In the genomic region with DNA sequence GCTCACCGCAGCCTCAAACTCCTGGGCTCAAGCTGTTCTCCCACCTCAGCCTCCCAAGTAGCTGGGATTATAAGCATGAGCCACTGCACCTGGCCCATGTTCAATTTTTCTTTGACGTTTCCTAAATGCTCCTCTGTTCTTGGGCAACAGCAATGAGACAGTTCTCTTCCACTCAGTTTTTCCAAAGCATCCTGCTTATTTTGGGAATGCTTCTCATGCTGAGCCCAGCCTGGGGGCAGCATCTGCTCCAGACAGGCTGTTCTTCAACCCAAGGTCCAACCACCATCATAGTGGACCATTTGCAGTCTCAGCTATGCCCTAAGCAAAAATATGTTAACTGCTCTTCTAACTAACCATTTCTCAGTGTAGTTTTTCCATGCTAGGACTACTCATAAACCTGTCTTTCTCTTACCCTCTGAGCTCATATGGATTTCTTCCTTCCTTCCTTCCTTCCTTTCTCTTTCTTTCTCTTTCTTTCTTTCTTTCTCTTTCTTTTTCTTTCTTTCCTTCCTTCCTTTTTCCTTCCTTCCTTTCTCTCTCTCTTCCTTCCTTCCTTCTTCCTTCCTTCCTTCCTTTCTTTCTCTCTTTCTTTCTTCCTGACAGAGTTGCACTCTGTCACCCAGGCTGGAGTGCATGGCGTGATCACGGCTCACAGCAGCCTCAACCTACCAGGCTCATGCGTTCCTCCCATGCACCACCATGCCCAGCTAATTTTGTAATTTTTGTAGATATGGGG, we compare ENCODE assay signal across 19 cellular contexts. TPM values are rescaled to one million over a fixed set of nuclear protein-coding genes. Genes with fewer than 3 reads are reported as not detected.
DNase-seq lines count a peak whose midpoint lies in the region; TF ChIP-seq lines count a peak whose summit lies in the region.
"Had no signal": no experiment of that assay in that cellular context is flagged by ENCODE, and none has a peak within 500 bp of the region (broad histone marks: within the 10 kb centered on the region; RNA-seq: fewer than 3 reads in every experiment).

No MANE protein-coding gene starts in this region.

- no peaks in the 10 kb centered on the region for H3K27me3 ChIP-seq in breast epithelium
- H3K27me3 ChIP-seq: BE2C had no signal

- H3K36me3 Mint-ChIP-seq in MCF 10A (ENCODE audit: insufficient read depth, unreplicated experiment) = no peaks in the 10 kb centered on the region
- peaks cover 61% of the 10 kb centered on the region for H3K36me3 Mint-ChIP-seq in endothelial cell (ENCODE audit: low read depth, unreplicated experiment)
- H3K36me3 Mint-ChIP-seq in nephron progenitor cell (ENCODE audit: low read depth) = peaks cover 71% of the 10 kb centered on the region
- H3K36me3 Mint-ChIP-seq in type B pancreatic cell = peaks cover 22% of the 10 kb centered on the region

- no TSS peak for BruUV-seq in MCF 10A (replicated peaks; lab: Mats Ljungman, UMichigan)

- H3K4me3 Mint-ChIP-seq in MCF 10A (ENCODE audit: unreplicated experiment) (no peak overlapping the region), endothelial cell (ENCODE audit: unreplicated experiment) (peak overlapping the region; percentile 43), nephron progenitor cell (no peak overlapping the region), type B pancreatic cell (no peak overlapping the region)
- H3K4me3 Mint-ChIP-seq: CD4-positive, CD25-positive, alpha-beta regulatory T cell had no signal

- no peaks in the 10 kb centered on the region for H3K36me3 ChIP-seq in breast epithelium
- H3K36me3 ChIP-seq: BE2C had no signal

- H3K4me1 Mint-ChIP-seq in MCF 10A (ENCODE audit: insufficient read depth, unreplicated experiment) (no peaks in the 10 kb centered on the region), endothelial cell (ENCODE audit: unreplicated experiment) (peaks cover 46% of the 10 kb centered on the region), nephron progenitor cell (peaks cover 27% of the 10 kb centered on the region), type B pancreatic cell (ENCODE audit: unreplicated experiment) (peaks cover 5% of the 10 kb centered on the region)

- no peaks in the 10 kb centered on the region for H3K4me1 ChIP-seq in breast epithelium
- H3K4me1 ChIP-seq: BE2C had no signal

- no peak overlapping the region for H3K4me3 ChIP-seq in breast epithelium

- CTCF ChIA-PET in MCF 10A (lab: Yijun Ruan, JAX) = interaction anchor here (0.6 to 1.0 kb wide), 2 partner anchors 59 to 91 kb away, joined by 3 to 4 read pairs; no protein-coding TSS in a partner anchor

- no peak overlapping the region for H3K27ac ChIP-seq in breast epithelium

- no peak for TF ChIP-seq CTCF in MCF 10A (IDR thresholded peaks at IDR 0.05; ENCODE audit: unreplicated experiment)
- no peak for TF ChIP-seq CTCF in breast epithelium (IDR thresholded peaks at IDR 0.05)
- TF ChIP-seq CTCF in endothelial cell (IDR thresholded peaks at IDR 0.05; ENCODE audit: unreplicated experiment) = no peak
- TF ChIP-seq CTCF in nephron progenitor cell (IDR thresholded peaks at IDR 0.05) = no peak
- TF ChIP-seq CTCF in type B pancreatic cell (conservative IDR thresholded peaks at IDR 0.05) = no peak

- no peaks in the 10 kb centered on the region for H3K9me3 ChIP-seq in breast epithelium
- H3K9me3 ChIP-seq: BE2C had no signal

- intact Hi-C loops in MCF 10A (cut with micrococcal nuclease) (no loop called here), breast epithelium (cut with DNase I; ENCODE audit: low total_unique reads) (no loop called here)

- TF ChIP-seq POLR2A in breast epithelium (IDR thresholded peaks at IDR 0.05) = no peak

- H3K27ac Mint-ChIP-seq in MCF 10A (ENCODE audit: low read depth, unreplicated experiment) (no peak overlapping the region), endothelial cell (ENCODE audit: unreplicated experiment) (no peak overlapping the region), nephron progenitor cell (peak overlapping the region; percentile 6), type B pancreatic cell (peak overlapping the region; percentile 19)

- POLR2A ChIA-PET in MCF 10A (lab: Yijun Ruan, JAX) = interaction anchor here (0.5 kb wide), 1 partner anchor 1375 kb away, joined by 3 read pairs; no protein-coding TSS in a partner anchor

- H3K27me3 Mint-ChIP-seq in MCF 10A (ENCODE audit: insufficient read depth, unreplicated experiment) = no peaks in the 10 kb centered on the region
- H3K27me3 Mint-ChIP-seq in endothelial cell (ENCODE audit: unreplicated experiment) = no peaks in the 10 kb centered on the region
- peaks cover 14% of the 10 kb centered on the region for H3K27me3 Mint-ChIP-seq in nephron progenitor cell (ENCODE audit: low read depth, poor library complexity)
- no peaks in the 10 kb centered on the region for H3K27me3 Mint-ChIP-seq in type B pancreatic cell
- H3K27me3 Mint-ChIP-seq: CD4-positive, CD25-positive, alpha-beta regulatory T cell had no signal

- peak; percentile 7 for DNase-seq in MCF 10A (ENCODE audit: unreplicated experiment)
- DNase-seq in breast epithelium (ENCODE audit: low spot score in 2 of 2) = no peak
- no peak for DNase-seq in endothelial cell (ENCODE audit: low spot score)
- DNase-seq in nephron progenitor cell = no peak
- no peak for DNase-seq in type B pancreatic cell (ENCODE audit: extremely low spot score, unreplicated experiment)
- DNase-seq in NK-92 treated with Interleukin-12 subunit alpha and Interleukin-12 subunit beta, amount 100 ng/mL, for 24 hours (lab: John Stamatoyannopoulos, UW) = no peak
- no peak for DNase-seq in 8988T
- DNase-seq in HCEC 1CT = no peak
- DNase-seq: BE2C; CD4-positive, CD25-positive, alpha-beta regulatory T cell; COR-L47; GOT3; NCI-H1105; NCI-H1694; NCI-H2081 treated with DMSO at 0.1 percent for 48 hours; NCI-H510A; NCI-H774; OCI-M1; SHP77 had no signal

- H3K9me3 Mint-ChIP-seq in MCF 10A (ENCODE audit: unreplicated experiment) (no peaks in the 10 kb centered on the region), endothelial cell (ENCODE audit: unreplicated experiment) (no peaks in the 10 kb centered on the region), nephron progenitor cell (no peaks in the 10 kb centered on the region), type B pancreatic cell (peaks cover 5% of the 10 kb centered on the region)

RNA-seq across cellular contexts. Expression of a gene that starts 48.4 kb away (rescaled TPM):
- 0.63 and 0.96 TPM in 2 replicates for total RNA-seq in MCF 10A (2022)
- total RNA-seq in breast epithelium = 10 to 100 TPM in 2 of 3 donors, 1 to 10 TPM in 1; 1.4 to 22.0 (median 13.4) TPM
- total RNA-seq in endothelial cell (ENCODE audit: unreplicated experiment) = 71.1 TPM
- total RNA-seq in type B pancreatic cell (ENCODE audit: low replicate concordance) = 21.2 and 21.6 TPM in 2 replicates

Comparison
In these comparisons a context has a peak if more than half of its experiments do, and no peak if none do; other contexts are left out.
1. H3K27ac Mint-ChIP-seq: peak in nephron progenitor cell (single experiment) and type B pancreatic cell (single experiment); none in MCF 10A (single experiment) and endothelial cell (single experiment).